In genomic region chr4:98977557-98977956, GRCh38 we compare ENCODE assay signal across 27 cellular contexts.
"Had no signal": no experiment of that assay in that cellular context is flagged by ENCODE, and none has a peak within 500 bp of the region (broad histone marks: within the 10 kb centered on the region; RNA-seq: fewer than 3 reads in every experiment).

No MANE protein-coding gene starts in this region.

- H3K36me3 ChIP-seq: colonic mucosa, esophagus squamous epithelium, gastrocnemius medialis, heart right ventricle, left lung, lower lobe of right lung had no signal

- H3K4me3 ChIP-seq: colonic mucosa, esophagus squamous epithelium, gastrocnemius medialis, heart right ventricle, left lung, lower lobe of right lung, mucosa of descending colon had no signal

- H3K27me3 Mint-ChIP-seq: dendritic cell treated with granulocyte-macrophage colony-stimulating factor and Interleukin-4, amounts not matched to agents 40 ng/mL and 50 ng/mL, for 4 days had no signal

- FAIRE-seq: endometrium, islet of Langerhans had no signal

- H3K27me3 ChIP-seq: colonic mucosa, esophagus squamous epithelium, gastrocnemius medialis, left lung had no signal

- H3K27ac ChIP-seq: colonic mucosa, esophagus squamous epithelium, gastrocnemius medialis, heart right ventricle, left lung, lower lobe of right lung had no signal

- ATAC-seq: effector memory CD8-positive, alpha-beta T cell; esophagus mucosa; gastrocnemius medialis; heart right ventricle; left cardiac atrium; left lung; left ventricle myocardium superior; lower lobe of right lung; naive thymus-derived CD8-positive, alpha-beta T cell had no signal

- H3K4me3 Mint-ChIP-seq: dendritic cell treated with granulocyte-macrophage colony-stimulating factor and Interleukin-4, amounts not matched to agents 40 ng/mL and 50 ng/mL, for 4 days; effector memory CD8-positive, alpha-beta T cell; endodermal cell; mesothelial cell of epicardium; naive B cell; naive thymus-derived CD8-positive, alpha-beta T cell had no signal

- H3K4me1 Mint-ChIP-seq: endodermal cell; mesothelial cell of epicardium; naive B cell; naive thymus-derived CD8-positive, alpha-beta T cell had no signal

- H3K9me3 Mint-ChIP-seq: dendritic cell treated with granulocyte-macrophage colony-stimulating factor and Interleukin-4, amounts not matched to agents 40 ng/mL and 50 ng/mL, for 4 days; effector memory CD8-positive, alpha-beta T cell; endodermal cell; mesothelial cell of epicardium; naive B cell; naive thymus-derived CD8-positive, alpha-beta T cell had no signal

- H3K9me3 ChIP-seq: colonic mucosa, esophagus squamous epithelium, gastrocnemius medialis, heart right ventricle, left lung, lower lobe of right lung, mucosa of descending colon had no signal

- H3K27ac Mint-ChIP-seq: dendritic cell treated with granulocyte-macrophage colony-stimulating factor and Interleukin-4, amounts not matched to agents 40 ng/mL and 50 ng/mL, for 4 days; effector memory CD8-positive, alpha-beta T cell; endodermal cell; naive B cell had no signal

- H3K4me1 ChIP-seq: colonic mucosa, esophagus squamous epithelium, gastrocnemius medialis, heart right ventricle, left lung, lower lobe of right lung had no signal

- DNase-seq: colonic mucosa; cortex of kidney; effector CD8-positive, alpha-beta T cell; effector memory CD8-positive, alpha-beta T cell; endodermal cell; erythroblast; esophagus squamous epithelium; foreskin fibroblast; foreskin melanocyte; gastrocnemius medialis; glutamatergic neuron; head of caudate nucleus; heart right ventricle; hippocampal formation; left cardiac atrium; left lung; left ventricle myocardium superior; lower lobe of right lung; mesenchymal stem cell; mucosa of descending colon; naive B cell; naive thymus-derived CD8-positive, alpha-beta T cell had no signal

- H3K36me3 Mint-ChIP-seq: mesothelial cell of epicardium; naive B cell; naive thymus-derived CD8-positive, alpha-beta T cell had no signal
